1 cellular context compared by ENCODE assay signal in the genomic region with DNA sequence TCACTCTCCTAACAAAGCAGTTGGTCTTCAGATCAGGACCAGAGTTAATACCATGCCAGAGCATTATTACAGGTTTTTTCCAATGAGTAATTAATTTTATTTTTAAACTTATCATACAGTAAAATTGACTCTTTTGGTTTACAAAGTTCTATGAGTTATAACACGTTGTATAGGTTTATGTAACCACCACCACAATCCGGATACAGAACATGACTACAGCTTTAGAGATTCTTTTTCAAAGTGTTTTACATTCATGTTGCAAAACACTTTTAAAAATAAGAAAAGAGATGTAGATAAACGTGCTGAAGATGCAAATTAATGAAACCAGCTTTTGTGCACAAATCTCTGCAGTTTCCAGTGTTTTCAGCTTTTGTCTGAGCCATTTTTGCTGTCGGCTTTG.
TF ChIP-seq lines count a peak whose summit lies in the region.

No MANE protein-coding gene starts in this region.

TF ChIP-seq in GM23338, 12 proteins besides CTCF, POLR2A, EP300 and RAD21 (continued from another document):
- TF ChIP-seq EZH2phosphoT487 (IDR thresholded peaks at IDR 0.05; ENCODE audit: unreplicated experiment) (no peak), JUNB (IDR thresholded peaks at IDR 0.05; ENCODE audit: unreplicated experiment) (no peak)
